Comparison of ENCODE assay signal across 17 cellular contexts in the genomic region with DNA sequence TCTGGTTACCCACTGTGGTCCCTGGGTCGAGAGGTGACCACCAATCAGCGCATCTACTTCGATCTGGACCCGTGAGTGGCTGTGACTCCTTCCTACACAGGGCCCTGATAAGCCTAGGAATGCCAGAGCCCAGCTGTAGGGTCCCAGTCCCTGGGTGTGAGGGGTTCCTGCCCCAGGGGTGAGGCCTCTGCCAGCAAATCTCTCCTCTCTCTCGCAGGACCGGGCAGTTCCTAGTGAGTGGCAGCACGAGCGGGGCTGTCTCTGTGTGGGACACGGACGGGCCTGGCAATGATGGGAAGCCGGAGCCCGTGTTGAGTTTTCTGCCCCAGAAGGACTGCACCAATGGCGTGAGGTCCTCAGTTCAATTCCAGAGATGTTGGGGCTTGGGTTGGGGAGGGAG. TPM values are rescaled to one million over a fixed set of nuclear protein-coding genes. Genes with fewer than 3 reads are reported as not detected.
DNase-seq lines count a peak whose midpoint lies in the region; ATAC-seq and TF ChIP-seq lines count a peak whose summit lies in the region.
"Had no signal": no experiment of that assay in that cellular context is flagged by ENCODE, and none has a peak within 500 bp of the region (broad histone marks: within the 10 kb centered on the region; RNA-seq: fewer than 3 reads in every experiment).

No MANE protein-coding gene starts in this region.

- H3F3A ChIP-seq in neural cell (ENCODE audit: insufficient read depth, low read length, poor library complexity, severe bottlenecking): peaks cover 6% of the 10 kb centered on the region

- H3K4me3 ChIP-seq in OCI-LY7 (ENCODE audit: low read depth, low read length, poor library complexity, severe bottlenecking) (no peak overlapping the region), neural cell (ENCODE audit: low read length) (peak overlapping the region; percentile 98), upper lobe of right lung (no peak overlapping the region)
- H3K4me3 ChIP-seq: BLaER1 had no signal

- peak overlapping the region; percentile 93 for H3K9ac ChIP-seq in neural cell (ENCODE audit: low read length)
- H3K9ac ChIP-seq: BLaER1 had no signal

- DNase-seq in OCI-LY7 (ENCODE audit: low spot score) (no peak), endothelial cell (ENCODE audit: low spot score) (no peak), upper lobe of right lung (no peak), DMS 273 treated with DMSO at 0.1 percent for 48 hours (lab: John Stamatoyannopoulos, UW) (no peak), CD14-positive monocyte (ENCODE audit: low spot score) (no peak)
- DNase-seq: CD4-positive, alpha-beta memory T cell; GOT3; Kasumi-1; NCI-H1694; NCI-H2081 treated with DMSO at 0.1 percent for 48 hours; Right ventricle myocardium superior had no signal

- H3K27me3 Mint-ChIP-seq in endothelial cell (ENCODE audit: unreplicated experiment) (peaks cover 17% of the 10 kb centered on the region), CD14-positive monocyte (ENCODE audit: low read depth in 3 of 3) (peaks cover 43 to 49% (median 45%) of the 10 kb centered on the region in 3 donors)

- H3K27ac ChIP-seq in OCI-LY7 (ENCODE audit: low read depth, low read length, poor library complexity, severe bottlenecking): no peak overlapping the region
- peak overlapping the region; percentile 95 for H3K27ac ChIP-seq in neural cell (ENCODE audit: low read length)
- no peak overlapping the region for H3K27ac ChIP-seq in upper lobe of right lung
- H3K27ac ChIP-seq: BLaER1 had no signal

- TF ChIP-seq CTCF in OCI-LY7 (conservative IDR thresholded peaks at IDR 0.05; ENCODE audit: low read length): no peak
- TF ChIP-seq CTCF in endothelial cell (IDR thresholded peaks at IDR 0.05; ENCODE audit: unreplicated experiment): no peak
- TF ChIP-seq CTCF in neural cell (IDR thresholded peaks at IDR 0.05; ENCODE audit: poor library complexity, severe bottlenecking): no peak
- TF ChIP-seq CTCF in upper lobe of right lung (IDR thresholded peaks at IDR 0.05): no peak
- no peak for TF ChIP-seq CTCF in CD14-positive monocyte (IDR thresholded peaks at IDR 0.05)

- H3K36me3 ChIP-seq in OCI-LY7 (ENCODE audit: insufficient read depth, low read length) (peaks cover 13% of the 10 kb centered on the region), neural cell (ENCODE audit: insufficient read depth, low read length) (no peaks in the 10 kb centered on the region), upper lobe of right lung (peaks cover 9% of the 10 kb centered on the region)

- TF ChIP-seq EP300 in neural cell (conservative IDR thresholded peaks at IDR 0.05; ENCODE audit: poor library complexity, severe bottlenecking): no peak

- H3K4me1 ChIP-seq in OCI-LY7 (ENCODE audit: insufficient read depth, low read length, poor library complexity, severe bottlenecking) (no peaks in the 10 kb centered on the region), upper lobe of right lung (peaks cover 12% of the 10 kb centered on the region)

- TF ChIP-seq RAD21 in neural cell (conservative IDR thresholded peaks at IDR 0.05): no peak

- H3K9me2 ChIP-seq in OCI-LY7 (ENCODE audit: insufficient read depth, low read length): no peaks in the 10 kb centered on the region
- H3K9me2 ChIP-seq in neural cell (ENCODE audit: insufficient read depth, low read length): no peaks in the 10 kb centered on the region

- H3K4me2 ChIP-seq in OCI-LY7 (ENCODE audit: low read length) (no peak overlapping the region), neural cell (ENCODE audit: low read length) (no peak overlapping the region)
- H3K4me2 ChIP-seq: BLaER1 had no signal

- H3K4me1 Mint-ChIP-seq in endothelial cell (ENCODE audit: unreplicated experiment) (peaks cover 35% of the 10 kb centered on the region), CD14-positive monocyte (peaks cover 9% of the 10 kb centered on the region)

- no peaks in the 10 kb centered on the region for H3K9me3 Mint-ChIP-seq in endothelial cell (ENCODE audit: unreplicated experiment)
- peaks cover 0 to 11% (median 6%) of the 10 kb centered on the region in 7 donors for H3K9me3 Mint-ChIP-seq in CD14-positive monocyte
- H3K9me3 Mint-ChIP-seq: CD4-positive, alpha-beta memory T cell had no signal

- no peak for ATAC-seq in upper lobe of right lung
- no peak for ATAC-seq in GM21515 (IDR thresholded peaks at IDR 0.05; ENCODE audit: unreplicated experiment)

- H3K4me3 Mint-ChIP-seq in endothelial cell (ENCODE audit: unreplicated experiment) (peak overlapping the region; percentile 89), CD14-positive monocyte (no peak overlapping the region)
- H3K4me3 Mint-ChIP-seq: CD4-positive, alpha-beta memory T cell had no signal

- no peaks in the 10 kb centered on the region for H3K27me3 ChIP-seq in neural cell (ENCODE audit: insufficient read depth, low read depth, low read length)
- H3K27me3 ChIP-seq in upper lobe of right lung: peaks cover 48% of the 10 kb centered on the region

- H3K9me3 ChIP-seq in OCI-LY7 (ENCODE audit: low read length): no peaks in the 10 kb centered on the region
- H3K9me3 ChIP-seq in neural cell (ENCODE audit: low read length): no peaks in the 10 kb centered on the region
- no peaks in the 10 kb centered on the region for H3K9me3 ChIP-seq in upper lobe of right lung
- H3K9me3 ChIP-seq: BLaER1 had no signal

- peak overlapping the region; percentile 89 for H3K27ac Mint-ChIP-seq in endothelial cell (ENCODE audit: unreplicated experiment)
- no peak overlapping the region for H3K27ac Mint-ChIP-seq in CD14-positive monocyte
- H3K27ac Mint-ChIP-seq: CD4-positive, alpha-beta memory T cell had no signal

- POLR2A ChIA-PET in OCI-LY7 (lab: Charles Lee): no interaction called here

- H3K36me3 Mint-ChIP-seq in endothelial cell (ENCODE audit: low read depth, unreplicated experiment): no peaks in the 10 kb centered on the region
- peaks cover 43 to 53% of the 10 kb centered on the region in 2 donors for H3K36me3 Mint-ChIP-seq in CD14-positive monocyte

- H3K79me2 ChIP-seq in OCI-LY7 (ENCODE audit: insufficient read depth, low read depth, low read length): no peaks in the 10 kb centered on the region
- peaks cover 27% of the 10 kb centered on the region for H3K79me2 ChIP-seq in neural cell (replicated peaks; ENCODE audit: insufficient read depth, low read length)

- TSS peak; percentile 67 for BruUV-seq in OCI-LY7 (replicated peaks; lab: Mats Ljungman, UMichigan)

- H2AFZ ChIP-seq in OCI-LY7 (ENCODE audit: low read length) (no peak overlapping the region), neural cell (ENCODE audit: low read depth, low read length) (no peak overlapping the region)

- H4K20me1 ChIP-seq in OCI-LY7 (ENCODE audit: insufficient read depth, low read length): no peaks in the 10 kb centered on the region; the same call in 1 of the 2 replicates
- peaks cover 3% of the 10 kb centered on the region for H4K20me1 ChIP-seq in neural cell (ENCODE audit: insufficient read depth)

- CTCF ChIA-PET in OCI-LY7 (lab: Charles Lee; ENCODE audit: unreplicated experiment): no interaction called here

- intact Hi-C loops in OCI-LY7 (cut with micrococcal nuclease; ENCODE audit: unreplicated experiment) (no loop called here), upper lobe of right lung (cut with DNase I) (no loop called here), CD14-positive monocyte (cut with micrococcal nuclease) (no loop called here)

RNA-seq across cellular contexts. Expression of gene EFNB3, which starts 2.2 kb away (rescaled TPM):
- total RNA-seq in OCI-LY7 (2014; rRNA removed; shearing (Covaris generic)): not detected in 2 replicates
- total RNA-seq in OCI-LY7 (2022) (0.11 and 0.15 TPM in 2 replicates), endothelial cell (ENCODE audit: unreplicated experiment) (61.9 TPM), upper lobe of right lung (0.32 TPM)
- polyA plus RNA-seq in neural cell (36.4 and 46.5 TPM in 2 replicates), CD14-positive monocyte (not detected)
- polyA minus RNA-seq in neural cell: 36.3 and 40.2 TPM in 2 replicates
- polyA plus RNA-seq: CD4-positive, alpha-beta memory T cell had no signal

RNA-seq across cellular contexts. Expression of gene WRAP53, which starts 14.5 kb away (rescaled TPM):
- 30.7 and 39.3 TPM in 2 replicates for total RNA-seq in OCI-LY7 (2014; rRNA removed; shearing (Covaris generic))
- 24.8 and 27.4 TPM in 2 replicates for total RNA-seq in OCI-LY7 (2022)
- 21.3 TPM for total RNA-seq in endothelial cell (ENCODE audit: unreplicated experiment)
- polyA plus RNA-seq in neural cell: 20.1 and 22.4 TPM in 2 replicates
- polyA minus RNA-seq in neural cell: 13.8 and 16.8 TPM in 2 replicates
- total RNA-seq in upper lobe of right lung: 5.7 TPM
- 1 to 10 TPM; 9.1 to 9.8 TPM for polyA plus RNA-seq in CD14-positive monocyte

RNA-seq across cellular contexts. Expression of gene DNAH2, which starts 14.8 kb away (rescaled TPM):
- total RNA-seq in OCI-LY7 (2014; rRNA removed; shearing (Covaris generic)): 0.05 TPM in 1 of 2 replicates, not detected in the other
- not detected in 2 replicates for total RNA-seq in OCI-LY7 (2022)
- total RNA-seq in endothelial cell (ENCODE audit: unreplicated experiment): 0.72 TPM
- polyA plus RNA-seq in neural cell: 2.0 and 2.1 TPM in 2 replicates
- 2.8 and 4.1 TPM in 2 replicates for polyA minus RNA-seq in neural cell
- total RNA-seq in upper lobe of right lung: 0.58 TPM
- under 1 TPM in 1 of 2 donors, not detected in 1; 0.15 TPM for polyA plus RNA-seq in CD14-positive monocyte
- total RNA-seq: CD4-positive, alpha-beta memory T cell; Right ventricle myocardium superior had no signal
- polyA plus RNA-seq: CD4-positive, alpha-beta memory T cell had no signal

RNA-seq across cellular contexts. Expression of gene TP53, which starts 15.5 kb away (rescaled TPM):
- 52.9 and 69.2 TPM in 2 replicates for total RNA-seq in OCI-LY7 (2014; rRNA removed; shearing (Covaris generic))
- 172 and 195 TPM in 2 replicates for total RNA-seq in OCI-LY7 (2022)
- 95.5 TPM for total RNA-seq in endothelial cell (ENCODE audit: unreplicated experiment)
- 13.8 and 14.3 TPM in 2 replicates for polyA plus RNA-seq in neural cell
- 15.3 and 16.3 TPM in 2 replicates for polyA minus RNA-seq in neural cell
- 41.7 TPM for total RNA-seq in upper lobe of right lung
- 10 to 100 TPM; 16.2 to 25.8 TPM for polyA plus RNA-seq in CD14-positive monocyte

RNA-seq across cellular contexts. Expression of gene ATP1B2, which starts 52.0 kb away (rescaled TPM):
- not detected in 2 replicates for total RNA-seq in OCI-LY7 (2014; rRNA removed; shearing (Covaris generic))
- total RNA-seq in OCI-LY7 (2022): not detected in 2 replicates
- 10.4 TPM for total RNA-seq in endothelial cell (ENCODE audit: unreplicated experiment)
- 3.2 and 4.2 TPM in 2 replicates for polyA plus RNA-seq in neural cell
- 4.9 and 6.0 TPM in 2 replicates for polyA minus RNA-seq in neural cell
- 4.8 TPM for total RNA-seq in upper lobe of right lung
- not detected for polyA plus RNA-seq in CD14-positive monocyte
- total RNA-seq: G401, MCF 10A, RPMI7951 had no signal
- polyA plus RNA-seq: CD4-positive, alpha-beta memory T cell had no signal

Comparison
In these comparisons a context has a peak if more than half of its experiments do, and no peak if none do; other contexts are left out.
1. RNA of gene EFNB3, which starts 2.2 kb away (total RNA-seq): 61.9 TPM in endothelial cell (single experiment); 0.32 TPM in upper lobe of right lung (single experiment) and 0.11 to 0.15 TPM in OCI-LY7; every median in the first group is over 10 times any median in the second.